In genomic region chr17:44210342-44211192, GRCh38 we compare ENCODE assay signal across 1 cellular context.
TF ChIP-seq lines count a peak whose summit lies in the region.

No MANE protein-coding gene starts in this region.

TF ChIP-seq in HEK293, 187 proteins besides CTCF, POLR2A, EP300 and RAD21 (continued from another document and continues in another):
- TF ChIP-seq ZNF768 (tag by site-specific recombination; IDR thresholded peaks at IDR 0.05) (no peak), KLF8 (tag by site-specific recombination; IDR thresholded peaks at IDR 0.05) (0 out of 2 replicates have a peak, but pooled peaks have one; percentile 30), ZNF146 (tag by site-specific recombination; IDR thresholded peaks at IDR 0.05) (no peak), ZNF473 (tag by site-specific recombination; IDR thresholded peaks at IDR 0.05) (no peak), ZNF23 (tag by site-specific recombination; IDR thresholded peaks at IDR 0.05; ENCODE audit: borderline replicate concordance) (no peak), ZNF76 (tag by site-specific recombination; IDR thresholded peaks at IDR 0.05; ENCODE audit: borderline replicate concordance, low read depth) (0 out of 2 replicates have a peak, but pooled peaks have one; percentile 21), ZNF433 (tag by site-specific recombination; IDR thresholded peaks at IDR 0.05; ENCODE audit: low read depth) (no peak), TCF7L2 (IDR thresholded peaks at IDR 0.05; ENCODE audit: borderline replicate concordance, low read depth, low read length) (no peak), ZNF513 (tag by site-specific recombination; IDR thresholded peaks at IDR 0.05) (no peak), ZNF248 (tag by site-specific recombination; IDR thresholded peaks at IDR 0.05) (no peak), YY2 (tag by site-specific recombination; IDR thresholded peaks at IDR 0.05) (no peak), WT1 (tag by site-specific recombination; IDR thresholded peaks at IDR 0.05) (no peak), ZNF404 (tag by site-specific recombination; IDR thresholded peaks at IDR 0.05) (no peak), ZNF302 (tag by site-specific recombination; IDR thresholded peaks at IDR 0.05; ENCODE audit: low read depth) (no peak), ZNF426 (tag by site-specific recombination; IDR thresholded peaks at IDR 0.05) (no peak), ZNF548 (tag by site-specific recombination; IDR thresholded peaks at IDR 0.05) (no peak), PBX3 (CRISPR knock-in tag; IDR thresholded peaks at IDR 0.05) (peak; percentile 86), ZNF280D (tag by site-specific recombination; IDR thresholded peaks at IDR 0.05) (no peak), ZNF112 (tag by site-specific recombination; IDR thresholded peaks at IDR 0.05) (no peak), ZNF138 (tag by site-specific recombination; IDR thresholded peaks at IDR 0.05; ENCODE audit: borderline replicate concordance) (no peak), MZF1 (tag by site-specific recombination; IDR thresholded peaks at IDR 0.05; ENCODE audit: borderline replicate concordance) (no peak), ZBTB21 (tag by site-specific recombination; IDR thresholded peaks at IDR 0.05) (no peak), KLF16 (tag by site-specific recombination; IDR thresholded peaks at IDR 0.05) (0 out of 2 replicates have a peak, but pooled peaks have one; percentile 48), ZNF10 (tag by site-specific recombination; IDR thresholded peaks at IDR 0.05) (no peak), ZNF280C (tag by site-specific recombination; IDR thresholded peaks at IDR 0.05) (no peak), ZNF561 (tag by site-specific recombination; IDR thresholded peaks at IDR 0.05; ENCODE audit: borderline replicate concordance) (peak; percentile 90), ZNF266 (tag by site-specific recombination; IDR thresholded peaks at IDR 0.05; ENCODE audit: low read depth) (no peak), ZNF175 (tag by site-specific recombination; IDR thresholded peaks at IDR 0.05) (no peak), ZNF449 (tag by site-specific recombination; IDR thresholded peaks at IDR 0.05) (peak; percentile 81), ZNF2 (tag by site-specific recombination; IDR thresholded peaks at IDR 0.05) (0 out of 2 replicates have a peak, but pooled peaks have one; percentile 33), INSM2 (tag by site-specific recombination; IDR thresholded peaks at IDR 0.05) (no peak), ZNF148 (tag by site-specific recombination; IDR thresholded peaks at IDR 0.05; ENCODE audit: borderline replicate concordance) (no peak), ZNF501 (tag by site-specific recombination; IDR thresholded peaks at IDR 0.05) (peak; percentile 29; the same call in 1 of the 2 replicates), PATZ1 (tag by site-specific recombination; IDR thresholded peaks at IDR 0.05) (peak; percentile 60), ZNF660 (tag by site-specific recombination; IDR thresholded peaks at IDR 0.05) (peak; percentile 85), ZNF629 (tag by site-specific recombination; IDR thresholded peaks at IDR 0.05) (no peak), ZSCAN18 (tag by site-specific recombination; IDR thresholded peaks at IDR 0.05) (no peak), ZNF184 (tag by site-specific recombination; IDR thresholded peaks at IDR 0.05) (no peak), ZSCAN5A (tag by site-specific recombination; IDR thresholded peaks at IDR 0.05) (no peak), ZEB2 (tag by site-specific recombination; IDR thresholded peaks at IDR 0.05) (0 out of 2 replicates have a peak, but pooled peaks have one; percentile 14), OVOL3 (tag by site-specific recombination; IDR thresholded peaks at IDR 0.05) (no peak), ZNF830 (tag by site-specific recombination; IDR thresholded peaks at IDR 0.05; ENCODE audit: low read depth) (no peak), ZSCAN30 (tag by site-specific recombination; IDR thresholded peaks at IDR 0.05) (peak; percentile 78), HOXA7 (CRISPR knock-in tag; IDR thresholded peaks at IDR 0.05; ENCODE audit: borderline replicate concordance) (no peak), TRIM28 (IDR thresholded peaks at IDR 0.05; ENCODE audit: borderline replicate concordance, low read length) (no peak), RBAK (tag by site-specific recombination; IDR thresholded peaks at IDR 0.05) (no peak), ZNF623 (tag by site-specific recombination; IDR thresholded peaks at IDR 0.05) (no peak)
